In genomic region chrX:154980330-154981115, GRCh38 we compare ENCODE assay signal across 8 cellular contexts. TPM values are rescaled to one million over a fixed set of nuclear protein-coding genes. Genes with fewer than 3 reads are reported as not detected.
DNase-seq lines count a peak whose midpoint lies in the region; ATAC-seq lines count a peak whose summit lies in the region.

No MANE protein-coding gene starts in this region.

- peaks cover 5% of the 10 kb centered on the region for H3K4me1 Mint-ChIP-seq in memory B cell

- H3K4me3 Mint-ChIP-seq in memory B cell: peak overlapping the region; percentile 86

- H3K9me3 Mint-ChIP-seq in memory B cell: peaks cover 3% of the 10 kb centered on the region

- DNase-seq in AG20443 (ENCODE audit: low spot score) (peak; percentile 62), NCI-H446 (lab: John Stamatoyannopoulos, UW) (peak; percentile 8 to 65), dermis blood vessel endothelial cell (peak; percentile 72), memory B cell (ENCODE audit: low spot score in 2 of 2) (peak; percentile 68 to 70)
- peak; percentile 83 for DNase-seq in activated CD4-positive, alpha-beta T cell treated with anti-CD3 and anti-CD28 coated beads for 48 hours
- DNase-seq in stimulated activated CD8-positive, alpha-beta memory T cell treated with anti-CD3 and anti-CD28 coated beads, Interleukin-12 subunit alpha, Interleukin-12 subunit beta, amount 100 ng/mL, for 4 hours (ENCODE audit: low read depth): peak; percentile 49

- H3K27me3 Mint-ChIP-seq in memory B cell: no peaks in the 10 kb centered on the region

- H3K36me3 Mint-ChIP-seq in memory B cell: no peaks in the 10 kb centered on the region

- peak; percentile 79 for ATAC-seq in GM18868 (IDR thresholded peaks at IDR 0.05; ENCODE audit: unreplicated experiment)
- peak; percentile 99 for ATAC-seq in HG03159 (IDR thresholded peaks at IDR 0.05; ENCODE audit: unreplicated experiment)
- peak; percentile 99 for ATAC-seq in memory B cell (ENCODE audit: low read depth)

- H3K27ac Mint-ChIP-seq in memory B cell: no peak overlapping the region

RNA-seq across cellular contexts. Expression of gene F8, which starts 42.0 kb away (rescaled TPM):
- total RNA-seq in dermis blood vessel endothelial cell: 12.4 and 19.1 TPM in 2 replicates

RNA-seq across cellular contexts. Expression of gene FUNDC2, which starts 46.1 kb away (rescaled TPM):
- total RNA-seq in dermis blood vessel endothelial cell: 84.2 and 95.1 TPM in 2 replicates

Comparison
In these comparisons a context has a peak if more than half of its experiments do, and no peak if none do; other contexts are left out.
1. Peak in every context shown above with its lines: DNase-seq and ATAC-seq.